20 cellular contexts compared by ENCODE assay signal in genomic region chr17:49603238-49603637, GRCh38. TPM values are rescaled to one million over a fixed set of nuclear protein-coding genes. Genes with fewer than 3 reads are reported as not detected.
DNase-seq lines count a peak whose midpoint lies in the region; ATAC-seq lines count a peak whose summit lies in the region.
"Had no signal": no experiment of that assay in that cellular context is flagged by ENCODE, and none has a peak within 500 bp of the region (broad histone marks: within the 10 kb centered on the region; RNA-seq: fewer than 3 reads in every experiment).

No MANE protein-coding gene starts in this region.

- peaks cover 67% of the 10 kb centered on the region for H3K36me3 Mint-ChIP-seq in stimulated activated memory B cell treated with anti-CD40 and anti-IgM and Interleukin-4, amounts not matched to agents 10 μg/mL and 1 μg/mL and 100 μg/mL, for 72 hours
- H3K36me3 Mint-ChIP-seq in effector memory CD8-positive, alpha-beta T cell (ENCODE audit: insufficient read depth) = peaks cover 83% of the 10 kb centered on the region

- H3K27ac ChIP-seq in caudate nucleus (ENCODE audit: low read depth, low read length) (peak overlapping the region; percentile 48), right cardiac atrium (ENCODE audit: low read length) (no peak overlapping the region)
- H3K27ac ChIP-seq: hepatocyte, pancreas, spleen had no signal

- no peak overlapping the region for H3K4me3 ChIP-seq in right cardiac atrium (ENCODE audit: low read length)
- H3K4me3 ChIP-seq: hepatocyte, pancreas, spleen had no signal

- 38% methylated on average over 3 of the region's 3 CpGs for WGBS in right cardiac atrium

- ATAC-seq in right cardiac atrium (peak; percentile 46 to 78), HG03442 (IDR thresholded peaks at IDR 0.05; ENCODE audit: unreplicated experiment) (no peak)
- no peak for ATAC-seq in stimulated activated memory B cell treated with anti-CD40 and anti-IgM and Interleukin-4, amounts not matched to agents 10 μg/mL and 1 μg/mL and 100 μg/mL, for 72 hours
- no peak for ATAC-seq in effector memory CD8-positive, alpha-beta T cell (replicated peaks)

- H3K4me1 Mint-ChIP-seq in stimulated activated memory B cell treated with anti-CD40 and anti-IgM and Interleukin-4, amounts not matched to agents 10 μg/mL and 1 μg/mL and 100 μg/mL, for 72 hours = peaks cover 8% of the 10 kb centered on the region
- no peaks in the 10 kb centered on the region for H3K4me1 Mint-ChIP-seq in effector memory CD8-positive, alpha-beta T cell (ENCODE audit: low read depth in 2 of 2)

- H3K27me3 Mint-ChIP-seq in stimulated activated memory B cell treated with anti-CD40 and anti-IgM and Interleukin-4, amounts not matched to agents 10 μg/mL and 1 μg/mL and 100 μg/mL, for 72 hours = no peaks in the 10 kb centered on the region
- H3K27me3 Mint-ChIP-seq in effector memory CD8-positive, alpha-beta T cell = no peaks in the 10 kb centered on the region
- H3K27me3 Mint-ChIP-seq: stimulated activated naive CD8-positive, alpha-beta T cell treated with anti-CD3 and anti-CD28 coated beads, Interleukin-15, Interleukin-2, amounts not matched to agents 100 ng/mL and 50 ng/mL, for 24 hours had no signal

- intact Hi-C loops in right cardiac atrium (cut with DNase I) = no loop called here

- peak; percentile 48 for DNase-seq in COLO829 (ENCODE audit: low spot score)
- no peak for DNase-seq in caudate nucleus (lab: John Stamatoyannopoulos, UW)
- DNase-seq in right cardiac atrium = no peak
- no peak for DNase-seq in 8988T
- DNase-seq in stimulated activated CD4-positive, alpha-beta T cell treated with anti-CD3 and anti-CD28 coated beads, Interleukin-2, amount 100 ng/mL, for 24 hours = no peak
- no peak for DNase-seq in effector memory CD8-positive, alpha-beta T cell
- DNase-seq: amniotic stem cell, cortex of kidney, GOT3, Karpas-422, NCI-H1105 treated with DMSO at 0.1 percent for 48 hours, NCI-H2171, pancreas, spleen, T-helper 1 cell had no signal

- H3K27me3 ChIP-seq in right cardiac atrium (ENCODE audit: control insufficient read depth, insufficient read depth) = no peaks in the 10 kb centered on the region
- H3K27me3 ChIP-seq: hepatocyte, pancreas, spleen had no signal

- no peaks in the 10 kb centered on the region for H3K4me1 ChIP-seq in right cardiac atrium (ENCODE audit: control insufficient read depth, insufficient read depth, low read length)
- H3K4me1 ChIP-seq: pancreas had no signal

- no peaks in the 10 kb centered on the region for H3K9me3 ChIP-seq in right cardiac atrium (ENCODE audit: control insufficient read depth, low read length)
- H3K9me3 ChIP-seq: pancreas, spleen had no signal

- no peaks in the 10 kb centered on the region for H3K9me3 Mint-ChIP-seq in stimulated activated memory B cell treated with anti-CD40 and anti-IgM and Interleukin-4, amounts not matched to agents 10 μg/mL and 1 μg/mL and 100 μg/mL, for 72 hours
- no peaks in the 10 kb centered on the region for H3K9me3 Mint-ChIP-seq in effector memory CD8-positive, alpha-beta T cell
- H3K9me3 Mint-ChIP-seq: stimulated activated naive CD8-positive, alpha-beta T cell treated with anti-CD3 and anti-CD28 coated beads, Interleukin-15, Interleukin-2, amounts not matched to agents 100 ng/mL and 50 ng/mL, for 24 hours had no signal

- no peak overlapping the region for H3K4me3 Mint-ChIP-seq in stimulated activated memory B cell treated with anti-CD40 and anti-IgM and Interleukin-4, amounts not matched to agents 10 μg/mL and 1 μg/mL and 100 μg/mL, for 72 hours
- H3K4me3 Mint-ChIP-seq in effector memory CD8-positive, alpha-beta T cell = no peak overlapping the region
- H3K4me3 Mint-ChIP-seq: stimulated activated naive CD8-positive, alpha-beta T cell treated with anti-CD3 and anti-CD28 coated beads, Interleukin-15, Interleukin-2, amounts not matched to agents 100 ng/mL and 50 ng/mL, for 24 hours had no signal

- peak overlapping the region; percentile 71 for H3K27ac Mint-ChIP-seq in stimulated activated memory B cell treated with anti-CD40 and anti-IgM and Interleukin-4, amounts not matched to agents 10 μg/mL and 1 μg/mL and 100 μg/mL, for 72 hours
- H3K27ac Mint-ChIP-seq in effector memory CD8-positive, alpha-beta T cell = peak overlapping the region in 1 of 2 donors; percentile 54
- H3K27ac Mint-ChIP-seq: stimulated activated naive CD8-positive, alpha-beta T cell treated with anti-CD3 and anti-CD28 coated beads, Interleukin-15, Interleukin-2, amounts not matched to agents 100 ng/mL and 50 ng/mL, for 24 hours had no signal

RNA-seq across cellular contexts. Expression of gene NXPH3, which starts 27.6 kb away (rescaled TPM):
- total RNA-seq in right cardiac atrium = 1 to 10 TPM; 3.8 to 6.5 (median 4.9) TPM
- 5.9 TPM for polyA plus RNA-seq in right cardiac atrium
- total RNA-seq: kidney epithelial cell had no signal

Comparison
In these comparisons a context has a peak if more than half of its experiments do, and no peak if none do; other contexts are left out.
1. ATAC-seq: peak in right cardiac atrium (2 of 2); none in stimulated activated memory B cell treated with anti-CD40 and anti-IgM and Interleukin-4, amounts not matched to agents 10 μg/mL and 1 μg/mL and 100 μg/mL, for 72 hours (single experiment), HG03442 (single experiment) and effector memory CD8-positive, alpha-beta T cell (single experiment).